ENCODE assay signal across 25 cellular contexts in genomic region chr10:24683554-24683953, GRCh38.
"Had no signal": no experiment of that assay in that cellular context is flagged by ENCODE, and none has a peak within 500 bp of the region (broad histone marks: within the 10 kb centered on the region; RNA-seq: fewer than 3 reads in every experiment).

No MANE protein-coding gene starts in this region.

- H3K4me2 ChIP-seq: neural progenitor cell had no signal

- ATAC-seq: psoas muscle; right cardiac atrium; right lobe of liver; stimulated activated effector memory CD8-positive, alpha-beta T cell treated with anti-CD3 and anti-CD28 coated beads, Interleukin-12 subunit alpha, Interleukin-12 subunit beta, amount 100 ng/mL, for 72 hours; stimulated activated naive B cell treated with anti-CD40 and anti-IgM and Interleukin-4, amounts not matched to agents 10 μg/mL and 1 μg/mL and 100 μg/mL, for 72 hours had no signal

- H3K4me1 ChIP-seq: neural progenitor cell had no signal

- H3K4me3 ChIP-seq: neural progenitor cell, ovary, psoas muscle, right lobe of liver, sigmoid colon, stomach, thoracic aorta, thyroid gland, tibial nerve, upper lobe of left lung, vagina had no signal

- H3K9me3 ChIP-seq: ovary, psoas muscle, right lobe of liver, sigmoid colon, stomach, thoracic aorta, thyroid gland, upper lobe of left lung, vagina had no signal

- H3K36me3 ChIP-seq: neural progenitor cell, ovary, right lobe of liver, sigmoid colon, stomach, thoracic aorta, thyroid gland, tibial nerve, vagina had no signal

- DNase-seq: occipital lobe; ovary; posterior cingulate gyrus; psoas muscle; right cardiac atrium; right lobe of liver; sigmoid colon; stimulated activated CD4-positive, alpha-beta T cell treated with anti-CD3 and anti-CD28 coated beads, Interleukin-15, amount 100 ng/mL, for 24 hours; stimulated activated CD4-positive, alpha-beta T cell treated with anti-CD3 and anti-CD28 coated beads, Interleukin-2, amount 100 ng/mL, for 24 hours; stimulated activated CD4-positive, alpha-beta T cell treated with anti-CD3 and anti-CD28 coated beads, Interleukin-2, amount 100 ng/mL, for 48 hours; stimulated activated CD4-positive, alpha-beta T cell treated with anti-CD3 and anti-CD28 coated beads, Interleukin-4, amount 100 ng/mL, for 24 hours; stimulated activated naive B cell treated with anti-CD40 and anti-IgM and Interleukin-4, amounts not matched to agents 10 μg/mL and 1 μg/mL and 100 μg/mL, for 72 hours; stimulated activated naive CD4-positive, alpha-beta T cell treated with Interleukin-2 at 50 U/mL for 16 hours; stomach; thyroid gland; trophoblast cell; upper lobe of left lung had no signal

- H3K27me3 ChIP-seq: neural progenitor cell, ovary, right lobe of liver, sigmoid colon, stomach, thyroid gland, tibial nerve, upper lobe of left lung, vagina had no signal

- H3K27ac ChIP-seq: neural progenitor cell, ovary, parathyroid adenoma, psoas muscle, right lobe of liver, sigmoid colon, stomach, thoracic aorta, thyroid gland, tibial nerve, upper lobe of left lung, vagina had no signal

- H3K9ac ChIP-seq: neural progenitor cell, parathyroid adenoma had no signal

- H2AFZ ChIP-seq: neural progenitor cell, parathyroid adenoma had no signal

- FAIRE-seq: small intestine, urothelium cell line had no signal
